In genomic region chr1:79744746-79745145, GRCh38 we compare ENCODE assay signal across 24 cellular contexts.
"Had no signal": no experiment of that assay in that cellular context is flagged by ENCODE, and none has a peak within 500 bp of the region (broad histone marks: within the 10 kb centered on the region; RNA-seq: fewer than 3 reads in every experiment).

No MANE protein-coding gene starts in this region.

- H3K4me2 ChIP-seq: SK-N-SH had no signal

- H3K9ac ChIP-seq: SK-N-SH had no signal

- H3K27ac ChIP-seq: RWPE1 had no signal

- DNase-seq: IMR-90, Karpas-422, KG1, MM.1S, MV-4-11, NCI-H1048, NCI-H1105, NCI-H1417, NCI-H1436 treated with DMSO at 0.1 percent for 48 hours, NCI-H1694, NCI-H187 treated with DMSO at 0.1 percent for 48 hours, NCI-H2029 treated with DMSO at 0.1 percent for 48 hours, NCI-H2171, NCI-H345, NCI-H446 treated with DMSO at 0.1 percent for 48 hours, NCI-H510A treated with DMSO at 0.1 percent for 48 hours, NCI-H526, NCI-H774, PC-3, SHP77, SK-N-SH, T-helper 1 cell, T-helper 17 cell had no signal

- H3K9me2 ChIP-seq: SK-N-SH had no signal

- H3K9me3 ChIP-seq: SK-N-SH had no signal
